ENCODE assay signal across 10 cellular contexts in the genomic region with DNA sequence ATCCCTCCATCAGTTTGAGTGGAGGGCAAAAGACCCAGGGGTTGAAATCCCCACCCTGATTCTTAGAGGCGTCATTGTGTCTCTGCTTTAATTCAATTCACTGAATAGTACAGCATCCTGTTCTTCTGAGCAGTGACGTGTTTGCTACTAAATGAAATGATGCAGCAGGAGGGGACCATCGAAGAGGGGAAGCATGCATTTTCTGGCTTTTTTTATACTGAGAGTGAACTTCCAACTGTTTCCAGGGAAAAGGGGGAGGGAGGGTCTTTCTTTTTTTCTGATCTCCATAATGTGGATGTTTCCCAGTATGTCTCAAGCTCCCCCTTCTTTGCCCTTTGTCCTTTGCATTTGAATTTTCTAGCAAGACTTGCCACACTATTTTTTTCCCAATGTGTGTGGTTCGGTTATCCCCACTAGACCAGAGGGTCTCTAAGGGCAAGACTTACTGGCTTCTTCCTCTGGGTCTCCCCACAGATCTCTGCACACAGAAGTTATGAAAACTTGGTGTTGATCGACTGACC. TPM values are rescaled to one million over a fixed set of nuclear protein-coding genes. Genes with fewer than 3 reads are reported as not detected.
A peak's percentile ranks its signal among the peaks of the same experiment; 100 is the strongest.
DNase-seq lines count a peak whose midpoint lies in the region; ATAC-seq and TF ChIP-seq lines count a peak whose summit lies in the region.
"Had no signal": no experiment of that assay in that cellular context is flagged by ENCODE, and none has a peak within 500 bp of the region (broad histone marks: within the 10 kb centered on the region; RNA-seq: fewer than 3 reads in every experiment).

No MANE protein-coding gene starts in this region.

- CTCF ChIA-PET in CD8-positive, alpha-beta T cell (lab: Charles Lee) = interaction anchor here (0.6 kb wide), 1 partner anchor 323 kb away, joined by 3 read pairs; no protein-coding TSS in a partner anchor

- no peak overlapping the region for H3K4me3 Mint-ChIP-seq in CD8-positive, alpha-beta T cell
- peak overlapping the region; percentile 93 for H3K4me3 Mint-ChIP-seq in HFFc6
- no peak overlapping the region for H3K4me3 Mint-ChIP-seq in dendritic cell treated with granulocyte-macrophage colony-stimulating factor and Interleukin-4, amounts not matched to agents 40 ng/mL and 50 ng/mL, for 4 days

- intact Hi-C loops in CD8-positive, alpha-beta T cell (cut with DNase I, micrococcal nuclease) = no loop called here
- intact Hi-C loops in dendritic cell treated with granulocyte-macrophage colony-stimulating factor and Interleukin-4, amounts not matched to agents 40 ng/mL and 50 ng/mL, for 4 days (cut with micrococcal nuclease) = no loop called here
- intact Hi-C loops in gastrocnemius medialis (cut with DNase I; ENCODE audit: low total_unique reads) = no loop called here

- H3K4me3 ChIP-seq in CD8-positive, alpha-beta T cell (ENCODE audit: low read depth, low read length) = no peak overlapping the region
- H3K4me3 ChIP-seq in gastrocnemius medialis = no peak overlapping the region

- TF ChIP-seq POLR2A in gastrocnemius medialis (IDR thresholded peaks at IDR 0.05) = no peak

- H3K27ac ChIP-seq in CD8-positive, alpha-beta T cell (ENCODE audit: low read depth, low read length) = no peak overlapping the region
- peak overlapping the region; percentile 21 to 100 (median 68) for H3K27ac ChIP-seq in gastrocnemius medialis

- in situ Hi-C loops in gastrocnemius medialis (cut with MboI; ENCODE audit: low sequenced_read_pairs in 4 of 4) = loop anchor here in 2 of 4 donors (25.0 kb wide), 2 partner anchors 143 to 368 kb away; partner anchors contain the start of gene S100A9 (in 1 of the 2)

- H3K9me3 ChIP-seq in CD8-positive, alpha-beta T cell (ENCODE audit: low read length) = no peaks in the 10 kb centered on the region
- no peaks in the 10 kb centered on the region for H3K9me3 ChIP-seq in gastrocnemius medialis

- no peak for TF ChIP-seq CTCF in CD8-positive, alpha-beta T cell (IDR thresholded peaks at IDR 0.05)
- TF ChIP-seq CTCF in HFFc6 (IDR thresholded peaks at IDR 0.05) (no peak), gastrocnemius medialis (IDR thresholded peaks at IDR 0.05 in 4 of 5, conservative IDR thresholded peaks at IDR 0.05 in 1 of 5) (no peak)

- H3K9me3 Mint-ChIP-seq in CD8-positive, alpha-beta T cell = no peaks in the 10 kb centered on the region
- H3K9me3 Mint-ChIP-seq in HFFc6 = no peaks in the 10 kb centered on the region
- no peaks in the 10 kb centered on the region for H3K9me3 Mint-ChIP-seq in dendritic cell treated with granulocyte-macrophage colony-stimulating factor and Interleukin-4, amounts not matched to agents 40 ng/mL and 50 ng/mL, for 4 days

- peaks cover 47% of the 10 kb centered on the region for H3K4me1 Mint-ChIP-seq in CD8-positive, alpha-beta T cell (ENCODE audit: low read depth)
- peaks cover 32% of the 10 kb centered on the region for H3K4me1 Mint-ChIP-seq in HFFc6 (ENCODE audit: low read depth)
- peaks cover 50% of the 10 kb centered on the region for H3K4me1 Mint-ChIP-seq in dendritic cell treated with granulocyte-macrophage colony-stimulating factor and Interleukin-4, amounts not matched to agents 40 ng/mL and 50 ng/mL, for 4 days (ENCODE audit: low read depth)

- H3K36me3 ChIP-seq in CD8-positive, alpha-beta T cell (ENCODE audit: insufficient read depth, low read length) = no peaks in the 10 kb centered on the region
- H3K36me3 ChIP-seq in gastrocnemius medialis = no peaks in the 10 kb centered on the region

- no peak for DNase-seq in CD8-positive, alpha-beta T cell
- DNase-seq in HFFc6 = no peak
- DNase-seq in gastrocnemius medialis = no peak
- DNase-seq in activated gamma-delta T cell (lab: John Stamatoyannopoulos, UW) = no peak
- no peak for DNase-seq in NCI-H82 treated with DMSO at 0.1 percent for 48 hours (lab: John Stamatoyannopoulos, UW; ENCODE audit: unreplicated experiment)
- DNase-seq: EL, NCI-H187 treated with DMSO at 0.1 percent for 48 hours, substantia nigra had no signal

- H3K36me3 Mint-ChIP-seq in CD8-positive, alpha-beta T cell = peaks cover 17% of the 10 kb centered on the region
- H3K36me3 Mint-ChIP-seq in HFFc6 (ENCODE audit: low read depth) = peaks cover 16% of the 10 kb centered on the region
- H3K36me3 Mint-ChIP-seq in dendritic cell treated with granulocyte-macrophage colony-stimulating factor and Interleukin-4, amounts not matched to agents 40 ng/mL and 50 ng/mL, for 4 days (ENCODE audit: low read depth) = peaks cover 23% of the 10 kb centered on the region

- H3K4me1 ChIP-seq in CD8-positive, alpha-beta T cell (ENCODE audit: insufficient read depth, low read length) = peaks cover 21% of the 10 kb centered on the region
- H3K4me1 ChIP-seq in gastrocnemius medialis = peaks cover 20 to 24% of the 10 kb centered on the region in 2 donors

- peak overlapping the region; percentile 58 for H3K27ac Mint-ChIP-seq in CD8-positive, alpha-beta T cell
- H3K27ac Mint-ChIP-seq in HFFc6 = peak overlapping the region; percentile 64
- H3K27ac Mint-ChIP-seq in dendritic cell treated with granulocyte-macrophage colony-stimulating factor and Interleukin-4, amounts not matched to agents 40 ng/mL and 50 ng/mL, for 4 days = peak overlapping the region; percentile 24

- no peaks in the 10 kb centered on the region for H3K27me3 ChIP-seq in CD8-positive, alpha-beta T cell (ENCODE audit: insufficient read depth, low read length)
- H3K27me3 ChIP-seq in gastrocnemius medialis = no peaks in the 10 kb centered on the region

- ATAC-seq in CD8-positive, alpha-beta T cell = no peak
- no peak for ATAC-seq in gastrocnemius medialis
- no peak for ATAC-seq in GM19351 (IDR thresholded peaks at IDR 0.05; ENCODE audit: unreplicated experiment)

- H3K27me3 Mint-ChIP-seq in CD8-positive, alpha-beta T cell (ENCODE audit: low read depth) = no peaks in the 10 kb centered on the region
- peaks cover 3% of the 10 kb centered on the region for H3K27me3 Mint-ChIP-seq in HFFc6 (ENCODE audit: insufficient read depth)
- H3K27me3 Mint-ChIP-seq in dendritic cell treated with granulocyte-macrophage colony-stimulating factor and Interleukin-4, amounts not matched to agents 40 ng/mL and 50 ng/mL, for 4 days = no peaks in the 10 kb centered on the region

- POLR2A ChIA-PET in CD8-positive, alpha-beta T cell (lab: Charles Lee) = no interaction called here

RNA-seq across cellular contexts. Expression of gene INTS3, which starts 2.7 kb away (rescaled TPM):
- 10 to 100 TPM; 21.6 to 23.5 TPM for total RNA-seq in CD8-positive, alpha-beta T cell
- total RNA-seq in HFFc6 (2021; fragmentation: NEBNext Ultra II Directional; extraction: Animal tissue kit (Norgen Biotek cat#: 25700)) = 10 to 100 TPM; 33.6 to 43.8 (median 36.4) TPM
- 10 to 100 TPM; 16.1 to 28.0 (median 19.9) TPM for total RNA-seq in gastrocnemius medialis

RNA-seq across cellular contexts. Expression of gene SLC27A3, which starts 44.7 kb away (rescaled TPM):
- total RNA-seq in CD8-positive, alpha-beta T cell = 1 to 10 TPM; 6.5 to 6.6 TPM
- total RNA-seq in HFFc6 (2021; fragmentation: NEBNext Ultra II Directional; extraction: Animal tissue kit (Norgen Biotek cat#: 25700)) = 1 to 10 TPM; 5.0 to 7.0 (median 6.1) TPM
- 1 to 10 TPM; 2.3 to 7.9 (median 3.7) TPM for total RNA-seq in gastrocnemius medialis

RNA-seq across cellular contexts. Expression of gene NPR1, which starts 52.0 kb away (rescaled TPM):
- total RNA-seq in CD8-positive, alpha-beta T cell = not detected
- total RNA-seq in HFFc6 (2021; fragmentation: NEBNext Ultra II Directional; extraction: Animal tissue kit (Norgen Biotek cat#: 25700)) = under 1 TPM in 1 of 6 experiments, not detected in 5; 0.05 TPM
- total RNA-seq in gastrocnemius medialis = 1 to 10 TPM; 3.0 to 7.1 (median 4.5) TPM

RNA-seq across cellular contexts. Expression of gene ILF2, which starts 59.7 kb away (rescaled TPM):
- 100 to 1,000 TPM; 150 to 156 TPM for total RNA-seq in CD8-positive, alpha-beta T cell
- 100 to 1,000 TPM; 127 to 169 (median 156) TPM for total RNA-seq in HFFc6 (2021; fragmentation: NEBNext Ultra II Directional; extraction: Animal tissue kit (Norgen Biotek cat#: 25700))
- 100 to 1,000 TPM; 110 to 138 (median 117) TPM for total RNA-seq in gastrocnemius medialis
